ENCODE assay signal across 17 cellular contexts in genomic region chr3:127212231-127212630, GRCh38. TPM values are rescaled to one million over a fixed set of nuclear protein-coding genes. Genes with fewer than 3 reads are reported as not detected.
A peak's percentile ranks its signal among the peaks of the same experiment; 100 is the strongest.
DNase-seq lines count a peak whose midpoint lies in the region; ATAC-seq and TF ChIP-seq lines count a peak whose summit lies in the region.
"Had no signal": no experiment of that assay in that cellular context is flagged by ENCODE, and none has a peak within 500 bp of the region (broad histone marks: within the 10 kb centered on the region; RNA-seq: fewer than 3 reads in every experiment).

No MANE protein-coding gene starts in this region.

- POLR2A ChIA-PET in activated CD8-positive, alpha-beta T cell treated with anti-CD3 and anti-CD28 coated beads, Interleukin-2, amount 10 ng/mL, durations not matched to agents 7 days and 5 days (lab: Charles Lee): no interaction called here
- POLR2A ChIA-PET in activated CD8-positive, alpha-beta T cell treated with anti-CD3 and anti-CD28 coated beads for 36 hours (lab: Charles Lee): no interaction called here

- peak overlapping the region; percentile 83 for H3K4me2 ChIP-seq in Loucy (ENCODE audit: low read depth, low read length, poor library complexity, severe bottlenecking)

- ATAC-seq in activated CD8-positive, alpha-beta T cell treated with anti-CD3 and anti-CD28 coated beads, Interleukin-2, amount 10 ng/mL, durations not matched to agents 7 days and 5 days: no peak
- no peak for ATAC-seq in activated CD8-positive, alpha-beta T cell treated with anti-CD3 and anti-CD28 coated beads for 36 hours
- no peak for ATAC-seq in activated CD8-positive, alpha-beta memory T cell treated with anti-CD3 and anti-CD28 coated beads, Interleukin-2, amount 10 ng/mL, durations not matched to agents 7 days and 5 days
- ATAC-seq in GM19455 (IDR thresholded peaks at IDR 0.05; ENCODE audit: unreplicated experiment) (no peak), GM19328 (IDR thresholded peaks at IDR 0.05; ENCODE audit: unreplicated experiment) (no peak)
- ATAC-seq: HepG2 had no signal

- no peak overlapping the region for H2AFZ ChIP-seq in Loucy (ENCODE audit: low read length)

- CTCF ChIA-PET in activated CD8-positive, alpha-beta T cell treated with anti-CD3 and anti-CD28 coated beads, Interleukin-2, amount 10 ng/mL, durations not matched to agents 7 days and 5 days (lab: Charles Lee): no interaction called here
- CTCF ChIA-PET in activated CD8-positive, alpha-beta T cell treated with anti-CD3 and anti-CD28 coated beads for 36 hours (lab: Charles Lee): no interaction called here
- CTCF ChIA-PET in activated CD8-positive, alpha-beta memory T cell treated with anti-CD3 and anti-CD28 coated beads, Interleukin-2, amount 10 ng/mL, durations not matched to agents 7 days and 5 days (lab: Charles Lee): no interaction called here

- DNase-seq in activated CD8-positive, alpha-beta T cell treated with anti-CD3 and anti-CD28 coated beads, Interleukin-2, amount 10 ng/mL, durations not matched to agents 7 days and 5 days: peak; percentile 4
- no peak for DNase-seq in activated CD8-positive, alpha-beta T cell treated with anti-CD3 and anti-CD28 coated beads for 36 hours
- DNase-seq in D341Med (ENCODE audit: low spot score) (peak; percentile 16), osteocyte (ENCODE audit: extremely low spot score, unreplicated experiment) (peak; percentile 46)
- DNase-seq in activated CD8-positive, alpha-beta memory T cell treated with anti-CD3 and anti-CD28 coated beads, Interleukin-2, amount 10 ng/mL, durations not matched to agents 7 days and 5 days: no peak
- DNase-seq: 8988T; CD4-positive, alpha-beta memory T cell; DMS153; DMS79 treated with DMSO at 0.1 percent for 48 hours; EL; GDM1; GOT3 had no signal

- no peak overlapping the region for H3K4me3 Mint-ChIP-seq in activated CD8-positive, alpha-beta T cell treated with anti-CD3 and anti-CD28 coated beads, Interleukin-2, amount 10 ng/mL, durations not matched to agents 7 days and 5 days
- no peak overlapping the region for H3K4me3 Mint-ChIP-seq in activated CD8-positive, alpha-beta T cell treated with anti-CD3 and anti-CD28 coated beads for 36 hours
- H3K4me3 Mint-ChIP-seq in osteocyte (ENCODE audit: unreplicated experiment): no peak overlapping the region
- no peak overlapping the region for H3K4me3 Mint-ChIP-seq in activated CD8-positive, alpha-beta memory T cell treated with anti-CD3 and anti-CD28 coated beads, Interleukin-2, amount 10 ng/mL, durations not matched to agents 7 days and 5 days
- H3K4me3 Mint-ChIP-seq: CD4-positive, alpha-beta memory T cell had no signal

- H3K4me3 ChIP-seq in Loucy (ENCODE audit: low read length, poor library complexity, severe bottlenecking): peak overlapping the region; percentile 71
- H3K4me3 ChIP-seq: HAP-1 had no signal

- peaks cover 87% of the 10 kb centered on the region for H3K4me1 ChIP-seq in Loucy (ENCODE audit: insufficient read depth, low read length, poor library complexity, severe bottlenecking)
- H3K4me1 ChIP-seq: HAP-1 had no signal

- no peaks in the 10 kb centered on the region; the same call in 1 of the 2 replicates for H3K36me3 ChIP-seq in Loucy (ENCODE audit: insufficient read depth, low read length)
- H3K36me3 ChIP-seq: HAP-1 had no signal

- peaks cover 13% of the 10 kb centered on the region for H3K27me3 Mint-ChIP-seq in activated CD8-positive, alpha-beta T cell treated with anti-CD3 and anti-CD28 coated beads, Interleukin-2, amount 10 ng/mL, durations not matched to agents 7 days and 5 days (ENCODE audit: low read depth)
- peaks cover 5% of the 10 kb centered on the region for H3K27me3 Mint-ChIP-seq in activated CD8-positive, alpha-beta T cell treated with anti-CD3 and anti-CD28 coated beads for 36 hours
- H3K27me3 Mint-ChIP-seq in osteocyte (ENCODE audit: unreplicated experiment): peaks cover 13% of the 10 kb centered on the region
- H3K27me3 Mint-ChIP-seq in activated CD8-positive, alpha-beta memory T cell treated with anti-CD3 and anti-CD28 coated beads, Interleukin-2, amount 10 ng/mL, durations not matched to agents 7 days and 5 days: peaks cover 16% of the 10 kb centered on the region

- no peaks in the 10 kb centered on the region for H3K27me3 ChIP-seq in Loucy (ENCODE audit: insufficient read depth, low read length, poor library complexity, severe bottlenecking)

- H3K9ac ChIP-seq in Loucy (ENCODE audit: low read depth, low read length, poor library complexity, severe bottlenecking): peak overlapping the region; percentile 93

- H3K4me1 Mint-ChIP-seq in activated CD8-positive, alpha-beta T cell treated with anti-CD3 and anti-CD28 coated beads, Interleukin-2, amount 10 ng/mL, durations not matched to agents 7 days and 5 days (ENCODE audit: low read depth): no peaks in the 10 kb centered on the region
- peaks cover 6% of the 10 kb centered on the region for H3K4me1 Mint-ChIP-seq in activated CD8-positive, alpha-beta T cell treated with anti-CD3 and anti-CD28 coated beads for 36 hours (ENCODE audit: low read depth)
- no peaks in the 10 kb centered on the region for H3K4me1 Mint-ChIP-seq in osteocyte (ENCODE audit: unreplicated experiment)
- no peaks in the 10 kb centered on the region for H3K4me1 Mint-ChIP-seq in activated CD8-positive, alpha-beta memory T cell treated with anti-CD3 and anti-CD28 coated beads, Interleukin-2, amount 10 ng/mL, durations not matched to agents 7 days and 5 days

- H3K79me2 ChIP-seq in Loucy (ENCODE audit: insufficient read depth, low read length): peaks cover 86% of the 10 kb centered on the region

- no peaks in the 10 kb centered on the region for H3K9me2 ChIP-seq in Loucy (replicated peaks; ENCODE audit: low read depth, low read length)

- TF ChIP-seq CTCF in activated CD8-positive, alpha-beta T cell treated with anti-CD3 and anti-CD28 coated beads for 36 hours (IDR thresholded peaks at IDR 0.05): no peak
- no peak for TF ChIP-seq CTCF in Loucy (conservative IDR thresholded peaks at IDR 0.05; ENCODE audit: low read length)
- TF ChIP-seq CTCF in osteocyte (IDR thresholded peaks at IDR 0.05): no peak

- H3K9me3 ChIP-seq in Loucy (ENCODE audit: insufficient read depth, low read depth, low read length): no peaks in the 10 kb centered on the region
- H3K9me3 ChIP-seq: HAP-1 had no signal

- no peaks in the 10 kb centered on the region for H3K9me3 Mint-ChIP-seq in activated CD8-positive, alpha-beta T cell treated with anti-CD3 and anti-CD28 coated beads, Interleukin-2, amount 10 ng/mL, durations not matched to agents 7 days and 5 days (ENCODE audit: insufficient read depth)
- H3K9me3 Mint-ChIP-seq in activated CD8-positive, alpha-beta T cell treated with anti-CD3 and anti-CD28 coated beads for 36 hours: no peaks in the 10 kb centered on the region
- H3K9me3 Mint-ChIP-seq in osteocyte (ENCODE audit: unreplicated experiment): no peaks in the 10 kb centered on the region
- H3K9me3 Mint-ChIP-seq in activated CD8-positive, alpha-beta memory T cell treated with anti-CD3 and anti-CD28 coated beads, Interleukin-2, amount 10 ng/mL, durations not matched to agents 7 days and 5 days (ENCODE audit: low read depth): no peaks in the 10 kb centered on the region

- peaks cover 13% of the 10 kb centered on the region for H4K20me1 ChIP-seq in Loucy (ENCODE audit: insufficient read depth, low read length, poor library complexity, severe bottlenecking)

- H3K36me3 Mint-ChIP-seq in activated CD8-positive, alpha-beta T cell treated with anti-CD3 and anti-CD28 coated beads, Interleukin-2, amount 10 ng/mL, durations not matched to agents 7 days and 5 days (ENCODE audit: low read depth): no peaks in the 10 kb centered on the region
- no peaks in the 10 kb centered on the region for H3K36me3 Mint-ChIP-seq in activated CD8-positive, alpha-beta T cell treated with anti-CD3 and anti-CD28 coated beads for 36 hours (ENCODE audit: low read depth)
- no peaks in the 10 kb centered on the region for H3K36me3 Mint-ChIP-seq in osteocyte (ENCODE audit: unreplicated experiment)
- H3K36me3 Mint-ChIP-seq in activated CD8-positive, alpha-beta memory T cell treated with anti-CD3 and anti-CD28 coated beads, Interleukin-2, amount 10 ng/mL, durations not matched to agents 7 days and 5 days: no peaks in the 10 kb centered on the region
- H3K36me3 Mint-ChIP-seq: CD4-positive, alpha-beta memory T cell had no signal

- H3F3A ChIP-seq in Loucy (ENCODE audit: low read depth): peaks cover 15% of the 10 kb centered on the region

- H3K27ac Mint-ChIP-seq in activated CD8-positive, alpha-beta T cell treated with anti-CD3 and anti-CD28 coated beads, Interleukin-2, amount 10 ng/mL, durations not matched to agents 7 days and 5 days: no peak overlapping the region
- H3K27ac Mint-ChIP-seq in activated CD8-positive, alpha-beta T cell treated with anti-CD3 and anti-CD28 coated beads for 36 hours: no peak overlapping the region
- H3K27ac Mint-ChIP-seq in osteocyte (ENCODE audit: unreplicated experiment): no peak overlapping the region
- no peak overlapping the region for H3K27ac Mint-ChIP-seq in activated CD8-positive, alpha-beta memory T cell treated with anti-CD3 and anti-CD28 coated beads, Interleukin-2, amount 10 ng/mL, durations not matched to agents 7 days and 5 days
- H3K27ac Mint-ChIP-seq: CD4-positive, alpha-beta memory T cell had no signal

- intact Hi-C loops in activated CD8-positive, alpha-beta T cell treated with anti-CD3 and anti-CD28 coated beads for 36 hours (cut with micrococcal nuclease): no loop called here

RNA-seq across cellular contexts. Expression of gene PRR23E, which starts 19.3 kb away (rescaled TPM):
- total RNA-seq in activated CD8-positive, alpha-beta T cell treated with anti-CD3 and anti-CD28 coated beads, Interleukin-2, amount 10 ng/mL, durations not matched to agents 7 days and 5 days: not detected
- not detected for total RNA-seq in activated CD8-positive, alpha-beta T cell treated with anti-CD3 and anti-CD28 coated beads for 36 hours
- not detected in 2 replicates for total RNA-seq in osteocyte
- total RNA-seq in activated CD8-positive, alpha-beta memory T cell treated with anti-CD3 and anti-CD28 coated beads, Interleukin-2, amount 10 ng/mL, durations not matched to agents 7 days and 5 days: not detected
- total RNA-seq: CD4-positive, alpha-beta memory T cell; HepG2 had no signal

Comparison
In these comparisons a context has a peak if more than half of its experiments do, and no peak if none do; other contexts are left out.
1. DNase-seq: peak in activated CD8-positive, alpha-beta T cell treated with anti-CD3 and anti-CD28 coated beads, Interleukin-2, amount 10 ng/mL, durations not matched to agents 7 days and 5 days (single experiment), D341Med (single experiment) and osteocyte (single experiment); none in activated CD8-positive, alpha-beta T cell treated with anti-CD3 and anti-CD28 coated beads for 36 hours (single experiment) and activated CD8-positive, alpha-beta memory T cell treated with anti-CD3 and anti-CD28 coated beads, Interleukin-2, amount 10 ng/mL, durations not matched to agents 7 days and 5 days (single experiment).